ENCODE assay signal across 18 cellular contexts in genomic region chr2:118853647-118854367, GRCh38. TPM values are rescaled to one million over a fixed set of nuclear protein-coding genes. Genes with fewer than 3 reads are reported as not detected.
DNase-seq lines count a peak whose midpoint lies in the region; ATAC-seq and TF ChIP-seq lines count a peak whose summit lies in the region.
"Had no signal": no experiment of that assay in that cellular context is flagged by ENCODE, and none has a peak within 500 bp of the region (broad histone marks: within the 10 kb centered on the region; RNA-seq: fewer than 3 reads in every experiment).

No MANE protein-coding gene starts in this region.

- H3K36me3 Mint-ChIP-seq in activated naive CD8-positive, alpha-beta T cell treated with anti-CD3 and anti-CD28 coated beads for 36 hours: no peaks in the 10 kb centered on the region
- H3K36me3 Mint-ChIP-seq in activated naive CD8-positive, alpha-beta T cell treated with anti-CD3 and anti-CD28 coated beads, Interleukin-2, amount 50 U/mL, for 24 hours (ENCODE audit: low read depth): no peaks in the 10 kb centered on the region
- H3K36me3 Mint-ChIP-seq in central memory CD8-positive, alpha-beta T cell (ENCODE audit: insufficient read depth): peaks cover 12% of the 10 kb centered on the region
- H3K36me3 Mint-ChIP-seq in mesothelial cell of epicardium: no peaks in the 10 kb centered on the region
- H3K36me3 Mint-ChIP-seq: activated naive CD8-positive, alpha-beta T cell had no signal

- DNase-seq in activated naive CD8-positive, alpha-beta T cell treated with anti-CD3 and anti-CD28 coated beads for 36 hours: no peak
- DNase-seq in activated naive CD8-positive, alpha-beta T cell treated with anti-CD3 and anti-CD28 coated beads, Interleukin-2, amount 50 U/mL, for 24 hours: no peak
- DNase-seq in central memory CD8-positive, alpha-beta T cell (ENCODE audit: low spot score in 2 of 2): no peak
- no peak for DNase-seq in mesothelial cell of epicardium (ENCODE audit: low spot score in 2 of 2, unreplicated experiment in 2 of 2)
- no peak for DNase-seq in HK-2 (ENCODE audit: unreplicated experiment)
- DNase-seq in NCI-H1092 treated with DMSO at 0.1 percent for 48 hours (lab: John Stamatoyannopoulos, UW): no peak
- DNase-seq in superior temporal gyrus (ENCODE audit: extremely low spot score): no peak
- DNase-seq: DMS79 treated with DMSO at 0.1 percent for 48 hours, erythroblast, NCI-H146, NCI-H524 treated with DMSO at 0.1 percent for 48 hours, ovary, T-helper 9 cell, transverse colon had no signal

- H3K4me3 Mint-ChIP-seq in activated naive CD8-positive, alpha-beta T cell treated with anti-CD3 and anti-CD28 coated beads for 36 hours: peak overlapping the region; percentile 18
- H3K4me3 Mint-ChIP-seq in activated naive CD8-positive, alpha-beta T cell treated with anti-CD3 and anti-CD28 coated beads, Interleukin-2, amount 50 U/mL, for 24 hours: no peak overlapping the region
- H3K4me3 Mint-ChIP-seq in central memory CD8-positive, alpha-beta T cell: peak overlapping the region; percentile 8
- peak overlapping the region; percentile 63 for H3K4me3 Mint-ChIP-seq in mesothelial cell of epicardium
- H3K4me3 Mint-ChIP-seq: activated naive CD8-positive, alpha-beta T cell had no signal

- H3K9me3 Mint-ChIP-seq in activated naive CD8-positive, alpha-beta T cell treated with anti-CD3 and anti-CD28 coated beads for 36 hours: no peaks in the 10 kb centered on the region
- no peaks in the 10 kb centered on the region for H3K9me3 Mint-ChIP-seq in activated naive CD8-positive, alpha-beta T cell treated with anti-CD3 and anti-CD28 coated beads, Interleukin-2, amount 50 U/mL, for 24 hours
- H3K9me3 Mint-ChIP-seq in central memory CD8-positive, alpha-beta T cell: no peaks in the 10 kb centered on the region
- H3K9me3 Mint-ChIP-seq in mesothelial cell of epicardium: no peaks in the 10 kb centered on the region

- TF ChIP-seq CTCF in mesothelial cell of epicardium (IDR thresholded peaks at IDR 0.05; ENCODE audit: unreplicated experiment): no peak

- no peak for ATAC-seq in activated naive CD8-positive, alpha-beta T cell treated with anti-CD3 and anti-CD28 coated beads, Interleukin-2, amount 50 U/mL, for 24 hours
- no peak for ATAC-seq in central memory CD8-positive, alpha-beta T cell (replicated peaks; ENCODE audit: extremely low read depth, poor library complexity, severe bottlenecking)
- no peak for ATAC-seq in GM18520 (IDR thresholded peaks at IDR 0.05; ENCODE audit: unreplicated experiment)
- ATAC-seq: K562 had no signal

- H3K27ac Mint-ChIP-seq in activated naive CD8-positive, alpha-beta T cell treated with anti-CD3 and anti-CD28 coated beads for 36 hours: peak overlapping the region; percentile 32
- H3K27ac Mint-ChIP-seq in activated naive CD8-positive, alpha-beta T cell treated with anti-CD3 and anti-CD28 coated beads, Interleukin-2, amount 50 U/mL, for 24 hours: no peak overlapping the region
- no peak overlapping the region for H3K27ac Mint-ChIP-seq in central memory CD8-positive, alpha-beta T cell (ENCODE audit: low read depth)
- peak overlapping the region; percentile 25 for H3K27ac Mint-ChIP-seq in mesothelial cell of epicardium
- H3K27ac Mint-ChIP-seq: activated naive CD8-positive, alpha-beta T cell had no signal

- peaks cover 99% of the 10 kb centered on the region for H3K27me3 Mint-ChIP-seq in activated naive CD8-positive, alpha-beta T cell treated with anti-CD3 and anti-CD28 coated beads for 36 hours
- peaks cover 81% of the 10 kb centered on the region for H3K27me3 Mint-ChIP-seq in activated naive CD8-positive, alpha-beta T cell treated with anti-CD3 and anti-CD28 coated beads, Interleukin-2, amount 50 U/mL, for 24 hours
- H3K27me3 Mint-ChIP-seq in central memory CD8-positive, alpha-beta T cell: peaks cover 100% of the 10 kb centered on the region
- H3K27me3 Mint-ChIP-seq in mesothelial cell of epicardium (ENCODE audit: low read depth): peaks cover 100% of the 10 kb centered on the region

- peaks cover 22% of the 10 kb centered on the region for H3K4me1 Mint-ChIP-seq in activated naive CD8-positive, alpha-beta T cell treated with anti-CD3 and anti-CD28 coated beads for 36 hours
- H3K4me1 Mint-ChIP-seq in activated naive CD8-positive, alpha-beta T cell treated with anti-CD3 and anti-CD28 coated beads, Interleukin-2, amount 50 U/mL, for 24 hours: peaks cover 31% of the 10 kb centered on the region
- peaks cover 12% of the 10 kb centered on the region for H3K4me1 Mint-ChIP-seq in central memory CD8-positive, alpha-beta T cell
- peaks cover 52% of the 10 kb centered on the region for H3K4me1 Mint-ChIP-seq in mesothelial cell of epicardium

RNA-seq across cellular contexts. Expression of gene EN1, which starts 6.4 kb away (rescaled TPM):
- not detected for total RNA-seq in activated naive CD8-positive, alpha-beta T cell treated with anti-CD3 and anti-CD28 coated beads for 36 hours
- total RNA-seq in mesothelial cell of epicardium: 17.7 to 18.3 TPM (median 17.9 TPM) in 3 replicates
- total RNA-seq: activated CD8-positive, alpha-beta memory T cell treated with anti-CD3 and anti-CD28 coated beads for 36 hours; ovary; transverse colon had no signal

Comparison
In these comparisons a context has a peak if more than half of its experiments do, and no peak if none do; other contexts are left out.
1. H3K27ac Mint-ChIP-seq: peak in activated naive CD8-positive, alpha-beta T cell treated with anti-CD3 and anti-CD28 coated beads for 36 hours (single experiment) and mesothelial cell of epicardium (single experiment); none in activated naive CD8-positive, alpha-beta T cell treated with anti-CD3 and anti-CD28 coated beads, Interleukin-2, amount 50 U/mL, for 24 hours (single experiment) and central memory CD8-positive, alpha-beta T cell (single experiment).
2. RNA of gene EN1, which starts 6.4 kb away (total RNA-seq): 17.7 to 18.3 TPM in mesothelial cell of epicardium; not detected in activated naive CD8-positive, alpha-beta T cell treated with anti-CD3 and anti-CD28 coated beads for 36 hours; every median in the first group is over 10 times any median in the second.